ENCODE assay signal across 1 cellular context in genomic region chr3:120093923-120094775, GRCh38.
TF ChIP-seq lines count a peak whose summit lies in the region.

Gene GSK3B (minus strand): TSS chr3:120094447. CDS start chr3:120093434, 1,013 bp downstream.

TF ChIP-seq in K562, 482 proteins besides CTCF, POLR2A, EP300 and RAD21 (continued from another document and continues in another):
- TF ChIP-seq HDAC3 (IDR thresholded peaks at IDR 0.05; ENCODE audit: borderline replicate concordance, partially characterized antibody) = peak; percentile 100
- no peak for TF ChIP-seq MCM3 (IDR thresholded peaks at IDR 0.05)
- TF ChIP-seq PML (IDR thresholded peaks at IDR 0.05; ENCODE audit: low read length) = no peak
- TF ChIP-seq CBX8 (IDR thresholded peaks at IDR 0.05; ENCODE audit: borderline replicate concordance, extremely low read depth, low read depth, low read length, poor library complexity, severe bottlenecking) = no peak
- TF ChIP-seq ZNF740 (CRISPR knock-in tag; IDR thresholded peaks at IDR 0.05) = no peak
- TF ChIP-seq ZNF740 (tag; IDR thresholded peaks at IDR 0.05) = peak in 1 of 2 experiments; percentile 42; a peak in 1 of 4 replicates
- TF ChIP-seq NRF1 (conservative IDR thresholded peaks at IDR 0.05 in 1 of 2, IDR thresholded peaks at IDR 0.05 in 1 of 2) = peak; percentile 89 to 90
- TF ChIP-seq PRPF4 (IDR thresholded peaks at IDR 0.05; ENCODE audit: insufficient read depth, low read depth, low read length, poor library complexity, severe bottlenecking) = peak; percentile 71
- peak; percentile 40 to 78 (median 73) for TF ChIP-seq YY1 (IDR thresholded peaks at IDR 0.05; ENCODE audit: borderline replicate concordance in 1 of 3, control insufficient read depth in 1 of 3, extremely low read depth in 1 of 3, insufficient read depth in 3 of 3, insufficient read length in 1 of 3, insufficient replicate concordance in 2 of 3, low read depth in 1 of 3, low read length in 2 of 3)
- no peak for TF ChIP-seq SREBF1 (IDR thresholded peaks at IDR 0.05; ENCODE audit: borderline replicate concordance, low read depth, low read length)
- no peak; the same call in 1 of the 2 replicates for TF ChIP-seq NFIC (IDR thresholded peaks at IDR 0.05)
- 0 out of 2 replicates have a peak, but pooled peaks have one; percentile 28 for TF ChIP-seq SMAD4 (CRISPR knock-in tag; conservative IDR thresholded peaks at IDR 0.05)
- 0 out of 4 replicates have a peak, but pooled peaks of 1 of the 2 experiments have one; percentile 7 for TF ChIP-seq RCOR1 (IDR thresholded peaks at IDR 0.05; ENCODE audit: borderline replicate concordance in 1 of 2, low read depth in 2 of 2, low read length in 2 of 2)
- no peak for TF ChIP-seq ZNF445 (CRISPR knock-in tag; IDR thresholded peaks at IDR 0.05; ENCODE audit: low read depth)
- TF ChIP-seq PHF8 (IDR thresholded peaks at IDR 0.05; ENCODE audit: borderline replicate concordance, low read length) = peak; percentile 44
- no peak for TF ChIP-seq ZNF280A (IDR thresholded peaks at IDR 0.05; ENCODE audit: low read depth, partially characterized antibody)
- peak; percentile 99 for TF ChIP-seq DEAF1 (CRISPR knock-in tag; IDR thresholded peaks at IDR 0.05)
- TF ChIP-seq ZNF444 (CRISPR knock-in tag; IDR thresholded peaks at IDR 0.05) = 0 out of 2 replicates have a peak, but pooled peaks have one; percentile 84
- peak; percentile 60; the same call in 1 of the 2 replicates for TF ChIP-seq SPI1 (IDR thresholded peaks at IDR 0.05; ENCODE audit: borderline replicate concordance, low read depth, low read length)
- peak; percentile 89 for TF ChIP-seq GATAD2A (IDR thresholded peaks at IDR 0.05)
- no peak for TF ChIP-seq TSC22D4 (tag; IDR thresholded peaks at IDR 0.05)
- TF ChIP-seq SRSF7 (optimal IDR thresholded peaks at IDR 0.05; ENCODE audit: low read depth, low read length) = no peak
- no peak for TF ChIP-seq NEUROD1 (IDR thresholded peaks at IDR 0.05; ENCODE audit: borderline replicate concordance, low read depth, low read length, partially characterized antibody)
- no peak for TF ChIP-seq MITF (IDR thresholded peaks at IDR 0.05)
- TF ChIP-seq POLR2B (IDR thresholded peaks at IDR 0.05; ENCODE audit: low read depth, partially characterized antibody) = peak; percentile 71
- TF ChIP-seq ZNF133 (CRISPR knock-in tag; IDR thresholded peaks at IDR 0.05) = no peak
- 0 out of 2 replicates have a peak, but pooled peaks have one; percentile 16 for TF ChIP-seq ZBTB40 (IDR thresholded peaks at IDR 0.05)
- TF ChIP-seq ZBTB40 (CRISPR knock-in tag; IDR thresholded peaks at IDR 0.05) = no peak
- no peak for TF ChIP-seq ZNF830 (CRISPR knock-in tag; IDR thresholded peaks at IDR 0.05)
- no peak for TF ChIP-seq ZNF124 (CRISPR knock-in tag; IDR thresholded peaks at IDR 0.05)
- no peak for TF ChIP-seq MAFK (IDR thresholded peaks at IDR 0.05; ENCODE audit: low read length)
- peak; percentile 98 for TF ChIP-seq SRSF1 (IDR thresholded peaks at IDR 0.05; ENCODE audit: low read depth, low read length)
- peak; percentile 85 for TF ChIP-seq SUPT5H (IDR thresholded peaks at IDR 0.05)
- peak in 2 of 3 experiments; percentile 48 to 57; a peak in 2 of 6 replicates for TF ChIP-seq ZBTB11 (CRISPR knock-in tag; IDR thresholded peaks at IDR 0.05)
- no peak for TF ChIP-seq SIRT6 (IDR thresholded peaks at IDR 0.05; ENCODE audit: low read depth, low read length)
- peak; percentile 95 for TF ChIP-seq ZNF263 (CRISPR knock-in tag; IDR thresholded peaks at IDR 0.05; ENCODE audit: borderline replicate concordance)
- no peak for TF ChIP-seq PHB2 (IDR thresholded peaks at IDR 0.05; ENCODE audit: low read depth)
- no peak for TF ChIP-seq FOXJ2 (tag; IDR thresholded peaks at IDR 0.05)
- no peak for TF ChIP-seq ZNF3 (CRISPR knock-in tag; IDR thresholded peaks at IDR 0.05)
- no peak for TF ChIP-seq NKRF (IDR thresholded peaks at IDR 0.05; ENCODE audit: borderline replicate concordance)
- 0 out of 2 replicates have a peak, but pooled peaks have one; percentile 46 for TF ChIP-seq XRCC5 (IDR thresholded peaks at IDR 0.05; ENCODE audit: low read depth, low read length)
- no peak for TF ChIP-seq KAT2B (IDR thresholded peaks at IDR 0.05; ENCODE audit: low read depth, low read length)
- TF ChIP-seq ZBTB17 (CRISPR knock-in tag; IDR thresholded peaks at IDR 0.05) = 0 out of 2 replicates have a peak, but pooled peaks have one; percentile 31
